Comparison of ENCODE assay signal across 9 cellular contexts in genomic region chr1:177170756-177171535, GRCh38. TPM values are rescaled to one million over a fixed set of nuclear protein-coding genes. Genes with fewer than 3 reads are reported as not detected.
A peak's percentile ranks its signal among the peaks of the same experiment; 100 is the strongest.
DNase-seq lines count a peak whose midpoint lies in the region; ATAC-seq and TF ChIP-seq lines count a peak whose summit lies in the region.
"Had no signal": no experiment of that assay in that cellular context is flagged by ENCODE, and none has a peak within 500 bp of the region (broad histone marks: within the 10 kb centered on the region; RNA-seq: fewer than 3 reads in every experiment).

A gene with protein sequence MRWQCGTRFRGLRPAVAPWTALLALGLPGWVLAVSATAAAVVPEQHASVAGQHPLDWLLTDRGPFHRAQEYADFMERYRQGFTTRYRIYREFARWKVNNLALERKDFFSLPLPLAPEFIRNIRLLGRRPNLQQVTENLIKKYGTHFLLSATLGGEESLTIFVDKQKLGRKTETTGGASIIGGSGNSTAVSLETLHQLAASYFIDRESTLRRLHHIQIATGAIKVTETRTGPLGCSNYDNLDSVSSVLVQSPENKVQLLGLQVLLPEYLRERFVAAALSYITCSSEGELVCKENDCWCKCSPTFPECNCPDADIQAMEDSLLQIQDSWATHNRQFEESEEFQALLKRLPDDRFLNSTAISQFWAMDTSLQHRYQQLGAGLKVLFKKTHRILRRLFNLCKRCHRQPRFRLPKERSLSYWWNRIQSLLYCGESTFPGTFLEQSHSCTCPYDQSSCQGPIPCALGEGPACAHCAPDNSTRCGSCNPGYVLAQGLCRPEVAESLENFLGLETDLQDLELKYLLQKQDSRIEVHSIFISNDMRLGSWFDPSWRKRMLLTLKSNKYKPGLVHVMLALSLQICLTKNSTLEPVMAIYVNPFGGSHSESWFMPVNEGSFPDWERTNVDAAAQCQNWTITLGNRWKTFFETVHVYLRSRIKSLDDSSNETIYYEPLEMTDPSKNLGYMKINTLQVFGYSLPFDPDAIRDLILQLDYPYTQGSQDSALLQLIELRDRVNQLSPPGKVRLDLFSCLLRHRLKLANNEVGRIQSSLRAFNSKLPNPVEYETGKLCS (plus strand): TSS chr1:177170958. CDS start chr1:177229877, 58,919 bp downstream.

- H3K4me3 Mint-ChIP-seq in glutamatergic neuron (ENCODE audit: unreplicated experiment) = no peak within 1 kb of the TSS

- no peaks in the 10 kb centered on the region for H3K9me3 Mint-ChIP-seq in glutamatergic neuron (ENCODE audit: unreplicated experiment)

- DNase-seq in SK-MEL-5 (ENCODE audit: low read depth, low spot score) (peak; percentile 51), glutamatergic neuron (peak; percentile 85), posterior cingulate gyrus (peak; percentile 78 to 99 (median 90)), HUDEP-2 (lab: John Stamatoyannopoulos, UW; ENCODE audit: unreplicated experiment in 76 of 76) (no peak), GM19238 (ENCODE audit: insufficient read length, low spot score) (no peak)

- TF ChIP-seq CTCF in glutamatergic neuron (IDR thresholded peaks at IDR 0.05; ENCODE audit: partially characterized antibody, unreplicated experiment) = no peak

- H3K27me3 Mint-ChIP-seq in glutamatergic neuron (ENCODE audit: unreplicated experiment) = peaks cover 3% of the 10 kb centered on the region

- peaks cover 11% of the 10 kb centered on the region for H3K4me1 Mint-ChIP-seq in glutamatergic neuron (ENCODE audit: low read depth, unreplicated experiment)

- H3K36me3 Mint-ChIP-seq in glutamatergic neuron (ENCODE audit: unreplicated experiment) = no peaks in the 10 kb centered on the region

- intact Hi-C loops in posterior cingulate gyrus (cut with DNase I) = loop anchor here (10.0 kb wide), 1 partner anchor 146 kb away; no protein-coding TSS in a partner anchor

- in situ Hi-C loops in SK-MEL-5 (cut with HindIII; ENCODE audit: low pct_unique_long_range_greater_than_20kb, low sequenced_read_pairs) = no loop called here

- ATAC-seq in GM18861 (IDR thresholded peaks at IDR 0.05; ENCODE audit: unreplicated experiment) = peak; percentile 49
- ATAC-seq in HG03442 (IDR thresholded peaks at IDR 0.05; ENCODE audit: unreplicated experiment) = peak; percentile 78
- ATAC-seq in GM21367 (IDR thresholded peaks at IDR 0.05; ENCODE audit: unreplicated experiment) = no peak

- H3K27ac Mint-ChIP-seq in glutamatergic neuron (ENCODE audit: unreplicated experiment) = no peak within 1 kb of the TSS

RNA-seq across cellular contexts. Expression of the gene that starts here (rescaled TPM):
- not detected in 2 replicates for total RNA-seq in SK-MEL-5 (2014; rRNA removed; shearing (Covaris generic))
- polyA plus RNA-seq in SK-MEL-5 (2015; cell fraction: cytosol; rRNA removed) = not detected in 2 replicates
- polyA plus RNA-seq in SK-MEL-5 (2015; cell fraction: nucleus; rRNA removed) = not detected in 2 replicates
- total RNA-seq in glutamatergic neuron (ENCODE audit: unreplicated experiment) = 1.7 TPM
- total RNA-seq: SJSA1 had no signal

Comparison
In these comparisons a context has a peak if more than half of its experiments do, and no peak if none do; other contexts are left out.
1. Peak in DNase-seq in SK-MEL-5; RNA of the gene not detected or under 1 TPM.
2. DNase-seq: peak in glutamatergic neuron (single experiment) and posterior cingulate gyrus (10 of 10); none in HUDEP-2 (0 of 76) and GM19238 (single experiment).